In genomic region chr19:33390120-33390907, GRCh38 we compare ENCODE assay signal across 9 cellular contexts. TPM values are rescaled to one million over a fixed set of nuclear protein-coding genes. Genes with fewer than 3 reads are reported as not detected.
DNase-seq lines count a peak whose midpoint lies in the region; ATAC-seq and TF ChIP-seq lines count a peak whose summit lies in the region.
"Had no signal": no experiment of that assay in that cellular context is flagged by ENCODE, and none has a peak within 500 bp of the region (broad histone marks: within the 10 kb centered on the region; RNA-seq: fewer than 3 reads in every experiment).

No MANE protein-coding gene starts in this region.

- peak overlapping the region in 1 of 2 experiments; percentile 50; a peak in 2 of 4 replicates for H3K27ac ChIP-seq in SK-N-SH (ENCODE audit: low read depth in 2 of 2, low read length in 1 of 2)
- peak overlapping the region; percentile 5 to 57 for H3K27ac ChIP-seq in esophagus (ENCODE audit: low read depth in 2 of 2, low read length in 1 of 2)
- peak overlapping the region; percentile 59 to 72 for H3K27ac ChIP-seq in uterus
- H3K27ac ChIP-seq: cardiac muscle cell had no signal

- no peak overlapping the region for H3K4me3 ChIP-seq in SK-N-SH (ENCODE audit: low read depth in 2 of 2, low read length in 1 of 2)
- H3K4me3 ChIP-seq in esophagus (ENCODE audit: low read depth in 1 of 2, low read length in 2 of 2): no peak overlapping the region
- no peak overlapping the region for H3K4me3 ChIP-seq in uterus
- H3K4me3 ChIP-seq: cardiac muscle cell had no signal

- TF ChIP-seq CTCF in SK-N-SH (IDR thresholded peaks at IDR 0.05): no peak
- TF ChIP-seq CTCF in uterus (IDR thresholded peaks at IDR 0.05): no peak

- H3K9me3 ChIP-seq in SK-N-SH (no peaks in the 10 kb centered on the region), esophagus (ENCODE audit: control insufficient read depth in 2 of 2, insufficient read depth in 1 of 2, low read depth in 1 of 2, low read length in 1 of 2) (no peaks in the 10 kb centered on the region), uterus (no peaks in the 10 kb centered on the region)

- H3K4me1 ChIP-seq in SK-N-SH (ENCODE audit: control insufficient read depth in 1 of 2, insufficient read depth in 2 of 2, low read depth in 1 of 2, low read length in 1 of 2): peaks cover 0 to 47% of the 10 kb centered on the region in 2 experiments; a peak in 1 of 4 replicates
- peaks cover 7 to 52% of the 10 kb centered on the region in 2 donors for H3K4me1 ChIP-seq in esophagus (ENCODE audit: control insufficient read depth in 2 of 2, insufficient read depth in 2 of 2, low read length in 1 of 2)
- H3K4me1 ChIP-seq in uterus: peaks cover 8 to 51% of the 10 kb centered on the region in 2 donors

- CTCF ChIA-PET in SK-N-SH (lab: Yijun Ruan, JAX): interaction anchor here (1.7 to 22.5 kb wide), 3 partner anchors 16 to 381 kb away, joined by 4 to 511 read pairs (median 118); no protein-coding TSS in a partner anchor

- TF ChIP-seq POLR2A in uterus (IDR thresholded peaks at IDR 0.05): no peak

- intact Hi-C loops in uterus (cut with DNase I; ENCODE audit: low total_unique reads): no loop called here

- H3K9ac ChIP-seq in SK-N-SH: no peak overlapping the region

- WGBS in SK-N-SH (ENCODE audit: low lambda C conversion rate): 91% methylated on average over 3 of the region's 19 CpGs
- 27 to 38% methylated on average over 19 of the region's 19 CpGs for WGBS in esophagus, 2 donors

- DNase-seq in SK-N-SH: peak; percentile 56
- peak; percentile 92 for DNase-seq in mesenteric fat pad (ENCODE audit: low spot score)
- peak; percentile 86 to 88 for DNase-seq in uterus
- no peak for DNase-seq in activated gamma-delta T cell treated with Interleukin-2 at 50 U/mL for 16 hours
- no peak for DNase-seq in activated T-cell treated with anti-CD3 and anti-CD28 coated beads, Interleukin-2, amount 50 U/mL, for 1 hour

- H3K9me2 ChIP-seq in SK-N-SH: no peaks in the 10 kb centered on the region

- TF ChIP-seq RAD21 in SK-N-SH (IDR thresholded peaks at IDR 0.05; ENCODE audit: low read length): no peak

- H3F3A ChIP-seq in SK-N-SH (replicated peaks; ENCODE audit: insufficient read depth): no peaks in the 10 kb centered on the region

- POLR2A ChIA-PET in SK-N-SH (lab: Yijun Ruan, JAX): no interaction called here

- no peak overlapping the region for H2AFZ ChIP-seq in SK-N-SH (ENCODE audit: low read depth)

- peaks cover 53% of the 10 kb centered on the region for H4K20me1 ChIP-seq in SK-N-SH (ENCODE audit: insufficient read depth)

- H3K79me2 ChIP-seq in SK-N-SH (ENCODE audit: insufficient read depth): peaks cover 15% of the 10 kb centered on the region

- H3K36me3 ChIP-seq in SK-N-SH (replicated peaks in 1 of 2; ENCODE audit: control insufficient read depth in 1 of 2, insufficient read depth in 2 of 2, low read length in 1 of 2) (peaks cover 0 to 19% of the 10 kb centered on the region in 2 experiments), esophagus (ENCODE audit: control insufficient read depth in 2 of 2, insufficient read depth in 2 of 2, low read length in 1 of 2) (peaks cover 0 to 21% of the 10 kb centered on the region in 2 donors), uterus (no peaks in the 10 kb centered on the region)
- H3K36me3 ChIP-seq: cardiac muscle cell had no signal

- no peak for TF ChIP-seq EP300 in SK-N-SH (IDR thresholded peaks at IDR 0.05; ENCODE audit: borderline replicate concordance in 1 of 2, low read depth in 1 of 2, low read length in 1 of 2)

- ATAC-seq in SK-N-SH treated with all-trans-retinoic acid at 6 μM for 48 hours (no peak), GM21423 (IDR thresholded peaks at IDR 0.05; ENCODE audit: unreplicated experiment) (no peak)

- no peak overlapping the region for H3K4me2 ChIP-seq in SK-N-SH

- H3K27me3 ChIP-seq in SK-N-SH (ENCODE audit: insufficient read depth) (no peaks in the 10 kb centered on the region), esophagus (ENCODE audit: control insufficient read depth in 1 of 2, insufficient read depth in 2 of 2, low read length in 2 of 2) (no peaks in the 10 kb centered on the region), uterus (no peaks in the 10 kb centered on the region)
- H3K27me3 ChIP-seq: cardiac muscle cell had no signal

TF ChIP-seq in SK-N-SH, 30 proteins besides CTCF, POLR2A, EP300 and RAD21 (continues in another document):
- TF ChIP-seq TCF12 (IDR thresholded peaks at IDR 0.05): no peak
- no peak for TF ChIP-seq REST (IDR thresholded peaks at IDR 0.05; ENCODE audit: low read depth, low read length)
- TF ChIP-seq IRF3 (IDR thresholded peaks at IDR 0.05; ENCODE audit: low read depth, low read length): no peak
- no peak for TF ChIP-seq JUND (IDR thresholded peaks at IDR 0.05)
- no peak for TF ChIP-seq POLR2AphosphoS5 (IDR thresholded peaks at IDR 0.05; ENCODE audit: low read depth, low read length)

TF ChIP-seq in SK-N-SH treated with all-trans-retinoic acid at 6 μM for 48 hours, 23 proteins besides CTCF, POLR2A, EP300 and RAD21:
- TF ChIP-seq ZNF8 (CRISPR knock-in tag; IDR thresholded peaks at IDR 0.05): no peak
- no peak for TF ChIP-seq ZNF70 (CRISPR knock-in tag; IDR thresholded peaks at IDR 0.05)
- TF ChIP-seq TOX (CRISPR knock-in tag; IDR thresholded peaks at IDR 0.05; ENCODE audit: borderline replicate concordance): no peak
- TF ChIP-seq RARB (CRISPR knock-in tag; IDR thresholded peaks at IDR 0.05): no peak
- TF ChIP-seq ESRRG (CRISPR knock-in tag; IDR thresholded peaks at IDR 0.05): no peak

RNA-seq across cellular contexts. Expression of gene CEBPG, which starts 16.8 kb away (rescaled TPM):
- 9.1 and 9.5 TPM in 2 replicates for polyA plus RNA-seq in SK-N-SH (2012; rRNA removed)
- 10.7 and 12.3 TPM in 2 replicates for polyA plus RNA-seq in SK-N-SH (2012; cell fraction: cytosol; rRNA removed)
- 6.8 and 9.6 TPM in 2 replicates for polyA plus RNA-seq in SK-N-SH (2012; cell fraction: nucleus; rRNA removed)
- 10 to 100 TPM; 18.3 to 20.6 TPM for polyA plus RNA-seq in esophagus
- total RNA-seq in mesenteric fat pad: 33.0 TPM
- 10 to 100 TPM; 10.3 to 33.3 (median 25.5) TPM for total RNA-seq in uterus

Comparison
In these comparisons a context has a peak if more than half of its experiments do, and no peak if none do; other contexts are left out.
1. DNase-seq: peak in SK-N-SH (single experiment), mesenteric fat pad (single experiment) and uterus (2 of 2); none in activated gamma-delta T cell treated with Interleukin-2 at 50 U/mL for 16 hours (single experiment) and activated T-cell treated with anti-CD3 and anti-CD28 coated beads, Interleukin-2, amount 50 U/mL, for 1 hour (single experiment).